In the genomic region with DNA sequence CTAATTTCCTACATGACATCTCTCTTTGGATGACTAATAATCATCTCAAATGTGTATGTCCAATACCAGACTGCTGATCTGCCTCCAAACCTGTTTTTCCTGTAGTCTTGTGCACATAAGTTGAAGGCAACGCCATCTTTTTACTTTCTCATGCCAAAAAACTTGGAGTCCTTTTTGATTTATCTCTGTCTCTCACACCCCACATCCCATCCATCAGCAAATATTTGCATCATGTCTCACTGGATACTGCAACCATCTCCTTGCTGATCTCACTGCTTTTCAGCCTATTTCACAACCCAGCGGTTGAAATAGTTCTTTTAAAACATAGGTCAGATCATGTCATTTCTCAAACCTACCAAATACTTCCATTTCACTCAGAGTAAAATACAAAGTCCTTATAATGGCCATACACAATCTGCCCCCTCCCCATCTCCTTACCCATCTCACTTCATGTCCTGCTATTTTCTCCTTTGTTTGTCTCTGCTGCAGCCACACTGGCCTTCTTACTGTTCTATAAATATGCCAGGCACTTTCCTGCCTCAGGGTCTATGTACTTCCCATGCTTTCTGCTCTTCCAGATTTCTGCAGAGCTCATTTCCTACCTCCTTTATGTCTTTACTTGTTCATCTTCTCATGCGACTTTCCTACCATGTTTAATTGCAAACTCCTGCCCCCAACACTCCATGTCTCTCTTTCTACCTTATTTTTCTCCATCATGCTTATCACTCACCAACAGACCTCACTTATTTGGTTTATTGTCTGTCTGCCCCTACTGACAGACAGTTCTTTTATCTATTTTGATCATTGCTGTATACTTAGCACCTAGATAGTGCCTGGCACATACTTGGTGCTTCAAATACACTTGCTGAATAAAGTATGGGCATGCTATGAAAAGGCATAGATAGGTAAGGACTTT, we compare ENCODE assay signal across 14 cellular contexts.
DNase-seq lines count a peak whose midpoint lies in the region; ATAC-seq, FAIRE-seq and TF ChIP-seq lines count a peak whose summit lies in the region.
"Had no signal": no experiment of that assay in that cellular context is flagged by ENCODE, and none has a peak within 500 bp of the region (broad histone marks: within the 10 kb centered on the region; RNA-seq: fewer than 3 reads in every experiment).

No MANE protein-coding gene starts in this region.

- H3K4me2 ChIP-seq in osteoblast (ENCODE audit: insufficient read depth, low read length): peak overlapping the region; percentile 53

- intact Hi-C loops in aorta (cut with DNase I) (no loop called here), mucosa of descending colon (cut with DNase I, micrococcal nuclease) (no loop called here)

- peak overlapping the region; percentile 33 for H2AFZ ChIP-seq in osteoblast (ENCODE audit: low read length)

- no peaks in the 10 kb centered on the region for H3K9me3 ChIP-seq in osteoblast (ENCODE audit: low read depth, low read length)
- no peaks in the 10 kb centered on the region for H3K9me3 ChIP-seq in aorta (ENCODE audit: control insufficient read depth, low read length)
- no peaks in the 10 kb centered on the region for H3K9me3 ChIP-seq in mucosa of descending colon
- H3K9me3 ChIP-seq: stomach had no signal

- H3K4me3 ChIP-seq in osteoblast (ENCODE audit: insufficient read depth, low read length): no peak overlapping the region
- no peak overlapping the region for H3K4me3 ChIP-seq in aorta (ENCODE audit: low read length in 2 of 2)
- no peak overlapping the region for H3K4me3 ChIP-seq in mucosa of descending colon
- H3K4me3 ChIP-seq: stomach had no signal

- peak; percentile 87 for DNase-seq in GM04504 (ENCODE audit: low read depth)
- DNase-seq in RCC 7860 (ENCODE audit: low spot score): peak; percentile 39
- peak; percentile 85 to 86 for DNase-seq in erythroblast (lab: John Stamatoyannopoulos, UW)
- DNase-seq in osteoblast (ENCODE audit: insufficient read length, low spot score, missing footprints): no peak
- DNase-seq in aorta: no peak
- DNase-seq in mucosa of descending colon: no peak
- DNase-seq in activated CD4-positive, alpha-beta T cell treated with anti-CD3 and anti-CD28 coated beads for 48 hours: no peak
- DNase-seq: activated effector memory CD4-positive, alpha-beta T cell treated with Interleukin-2 at 50 U/mL for 16 hours; DMS79 treated with DMSO at 0.1 percent for 48 hours; mesendoderm; stimulated activated CD4-positive, alpha-beta T cell treated with anti-CD3 and anti-CD28 coated beads, Interleukin-12 subunit alpha, Interleukin-12 subunit beta, amount 100 ng/mL, for 4 hours; stomach had no signal

- WGBS in aorta, 2 donors: 91 to 92% methylated on average over 3 of the region's 3 CpGs

- H3K36me3 ChIP-seq in osteoblast (ENCODE audit: insufficient read depth, low read length) (no peaks in the 10 kb centered on the region), aorta (ENCODE audit: control insufficient read depth in 1 of 2, insufficient read depth in 2 of 2, low read length in 1 of 2) (no peaks in the 10 kb centered on the region), mucosa of descending colon (ENCODE audit: low read depth) (no peaks in the 10 kb centered on the region)
- H3K36me3 ChIP-seq: stomach had no signal

- TF ChIP-seq CTCF in osteoblast (IDR thresholded peaks at IDR 0.05; ENCODE audit: extremely low read depth, low read depth, low read length): no peak
- no peak for TF ChIP-seq CTCF in mucosa of descending colon (IDR thresholded peaks at IDR 0.05)

- no peak for FAIRE-seq in RCC 7860 (lab: Jason Lieb, UNC)
- FAIRE-seq: TTC549 had no signal

- H3K4me1 ChIP-seq in osteoblast (ENCODE audit: insufficient read depth, low read length) (peaks cover 60% of the 10 kb centered on the region), aorta (ENCODE audit: control insufficient read depth in 1 of 2, insufficient read depth in 2 of 2, low read length in 2 of 2) (peaks cover 0 to 1% of the 10 kb centered on the region in 2 donors), mucosa of descending colon (ENCODE audit: low read depth) (peaks cover 17% of the 10 kb centered on the region)

- H3K27me3 ChIP-seq in osteoblast (ENCODE audit: insufficient read depth, low read length) (no peaks in the 10 kb centered on the region), aorta (ENCODE audit: control insufficient read depth in 1 of 2, insufficient read depth in 2 of 2, low read length in 1 of 2) (no peaks in the 10 kb centered on the region)
- H3K27me3 ChIP-seq: stomach had no signal

- H3K27ac ChIP-seq in osteoblast (ENCODE audit: low read depth, low read length): peak overlapping the region; percentile 72
- H3K27ac ChIP-seq in aorta (ENCODE audit: low read depth in 1 of 2, low read length in 2 of 2): no peak overlapping the region

- TF ChIP-seq POLR2A in erythroblast (IDR thresholded peaks at IDR 0.05; ENCODE audit: low read length): no peak

- H4K20me1 ChIP-seq in osteoblast (ENCODE audit: insufficient read depth, low read length): no peaks in the 10 kb centered on the region

- no peaks in the 10 kb centered on the region for H3K79me2 ChIP-seq in osteoblast (ENCODE audit: insufficient read depth, low read length)

- ATAC-seq in aorta (ENCODE audit: low FRiP score) (no peak), mucosa of descending colon (no peak), HG03342 (IDR thresholded peaks at IDR 0.05; ENCODE audit: unreplicated experiment) (no peak)

Comparison
In these comparisons a context has a peak if more than half of its experiments do, and no peak if none do; other contexts are left out.
1. DNase-seq: peak in GM04504 (single experiment), RCC 7860 (single experiment) and erythroblast (2 of 2); none in osteoblast (single experiment), aorta (0 of 2), mucosa of descending colon (0 of 3) and activated CD4-positive, alpha-beta T cell treated with anti-CD3 and anti-CD28 coated beads for 48 hours (single experiment).